Comparison of ENCODE assay signal across 1 cellular context in genomic region chr9:92764988-92765936, GRCh38.
TF ChIP-seq lines count a peak whose summit lies in the region.

No MANE protein-coding gene starts in this region.

TF ChIP-seq in HepG2, 621 proteins besides CTCF, POLR2A, EP300 and RAD21 (continued from another document and continues in another):
- TF ChIP-seq, protein P1, sequence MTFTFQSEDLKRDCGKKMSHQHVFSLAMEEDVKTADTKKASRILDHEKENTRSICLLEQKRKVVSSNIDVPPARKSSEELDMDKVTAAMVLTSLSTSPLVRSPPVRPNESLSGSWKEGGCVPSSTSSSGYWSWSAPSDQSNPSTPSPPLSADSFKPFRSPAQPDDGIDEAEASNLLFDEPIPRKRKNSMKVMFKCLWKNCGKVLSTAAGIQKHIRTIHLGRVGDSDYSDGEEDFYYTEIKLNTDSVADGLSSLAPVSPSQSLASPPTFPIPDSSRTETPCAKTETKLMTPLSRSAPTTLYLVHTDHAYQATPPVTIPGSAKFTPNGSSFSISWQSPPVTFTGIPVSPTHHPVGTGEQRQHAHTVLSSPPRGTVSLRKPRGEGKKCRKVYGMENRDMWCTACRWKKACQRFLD (CRISPR knock-in tag; IDR thresholded peaks at IDR 0.05; ENCODE audit: borderline replicate concordance) = 0 out of 2 replicates have a peak, but pooled peaks have one; percentile 45
- no peak for TF ChIP-seq GPN1 (CRISPR knock-in tag; IDR thresholded peaks at IDR 0.05; ENCODE audit: borderline replicate concordance)
- TF ChIP-seq ZNF17 (CRISPR knock-in tag; IDR thresholded peaks at IDR 0.05) = no peak
- TF ChIP-seq MIXL1 (CRISPR knock-in tag; IDR thresholded peaks at IDR 0.05) = no peak
- TF ChIP-seq, protein P2, sequence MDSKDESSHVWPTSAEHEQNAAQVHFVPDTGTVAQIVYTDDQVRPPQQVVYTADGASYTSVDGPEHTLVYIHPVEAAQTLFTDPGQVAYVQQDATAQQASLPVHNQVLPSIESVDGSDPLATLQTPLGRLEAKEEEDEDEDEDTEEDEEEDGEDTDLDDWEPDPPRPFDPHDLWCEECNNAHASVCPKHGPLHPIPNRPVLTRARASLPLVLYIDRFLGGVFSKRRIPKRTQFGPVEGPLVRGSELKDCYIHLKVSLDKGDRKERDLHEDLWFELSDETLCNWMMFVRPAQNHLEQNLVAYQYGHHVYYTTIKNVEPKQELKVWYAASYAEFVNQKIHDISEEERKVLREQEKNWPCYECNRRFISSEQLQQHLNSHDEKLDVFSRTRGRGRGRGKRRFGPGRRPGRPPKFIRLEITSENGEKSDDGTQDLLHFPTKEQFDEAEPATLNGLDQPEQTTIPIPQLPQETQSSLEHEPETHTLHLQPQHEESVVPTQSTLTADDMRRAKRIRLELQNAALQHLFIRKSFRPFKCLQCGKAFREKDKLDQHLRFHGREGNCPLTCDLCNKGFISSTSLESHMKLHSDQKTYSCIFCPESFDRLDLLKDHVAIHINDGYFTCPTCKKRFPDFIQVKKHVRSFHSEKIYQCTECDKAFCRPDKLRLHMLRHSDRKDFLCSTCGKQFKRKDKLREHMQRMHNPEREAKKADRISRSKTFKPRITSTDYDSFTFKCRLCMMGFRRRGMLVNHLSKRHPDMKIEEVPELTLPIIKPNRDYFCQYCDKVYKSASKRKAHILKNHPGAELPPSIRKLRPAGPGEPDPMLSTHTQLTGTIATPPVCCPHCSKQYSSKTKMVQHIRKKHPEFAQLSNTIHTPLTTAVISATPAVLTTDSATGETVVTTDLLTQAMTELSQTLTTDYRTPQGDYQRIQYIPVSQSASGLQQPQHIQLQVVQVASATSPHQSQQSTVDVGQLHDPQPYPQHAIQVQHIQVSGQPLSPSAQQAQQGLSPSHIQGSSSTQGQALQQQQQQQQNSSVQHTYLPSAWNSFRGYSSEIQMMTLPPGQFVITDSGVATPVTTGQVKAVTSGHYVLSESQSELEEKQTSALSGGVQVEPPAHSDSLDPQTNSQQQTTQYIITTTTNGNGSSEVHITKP (CRISPR knock-in tag; IDR thresholded peaks at IDR 0.05; ENCODE audit: low read depth) = peak; percentile 55; the same call in 1 of the 2 replicates
- TF ChIP-seq KLF6 (CRISPR knock-in tag; IDR thresholded peaks at IDR 0.05) = 0 out of 2 replicates have a peak, but pooled peaks have one; percentile 28
- TF ChIP-seq CREM (IDR thresholded peaks at IDR 0.05) = peak; percentile 96
- peak; percentile 60; the same call in 1 of the 2 replicates for TF ChIP-seq CREM (CRISPR knock-in tag; IDR thresholded peaks at IDR 0.05)
- TF ChIP-seq ELF1 (CRISPR knock-in tag; IDR thresholded peaks at IDR 0.05) = peak; percentile 77
- no peak for TF ChIP-seq NR2F6 (IDR thresholded peaks at IDR 0.05)
- no peak for TF ChIP-seq NR2F6 (CRISPR knock-in tag; IDR thresholded peaks at IDR 0.05)
- TF ChIP-seq ZKSCAN8 (CRISPR knock-in tag; IDR thresholded peaks at IDR 0.05; ENCODE audit: borderline replicate concordance) = peak; percentile 39; the same call in 1 of the 2 replicates
- TF ChIP-seq TGIF2 (CRISPR knock-in tag; IDR thresholded peaks at IDR 0.05) = no peak
- TF ChIP-seq LRRFIP1 (CRISPR knock-in tag; conservative IDR thresholded peaks at IDR 0.05) = no peak
- 0 out of 2 replicates have a peak, but pooled peaks have one; percentile 28 for TF ChIP-seq ZBTB20 (CRISPR knock-in tag; IDR thresholded peaks at IDR 0.05; ENCODE audit: borderline replicate concordance, low read depth)
- TF ChIP-seq ERF (CRISPR knock-in tag; IDR thresholded peaks at IDR 0.05) = peak; percentile 40
- TF ChIP-seq TP53 (CRISPR knock-in tag; conservative IDR thresholded peaks at IDR 0.05) = no peak
- TF ChIP-seq ZNF34 (CRISPR knock-in tag; IDR thresholded peaks at IDR 0.05; ENCODE audit: borderline replicate concordance) = no peak
- no peak for TF ChIP-seq HOXA7 (CRISPR knock-in tag; IDR thresholded peaks at IDR 0.05)
- TF ChIP-seq, protein P3, sequence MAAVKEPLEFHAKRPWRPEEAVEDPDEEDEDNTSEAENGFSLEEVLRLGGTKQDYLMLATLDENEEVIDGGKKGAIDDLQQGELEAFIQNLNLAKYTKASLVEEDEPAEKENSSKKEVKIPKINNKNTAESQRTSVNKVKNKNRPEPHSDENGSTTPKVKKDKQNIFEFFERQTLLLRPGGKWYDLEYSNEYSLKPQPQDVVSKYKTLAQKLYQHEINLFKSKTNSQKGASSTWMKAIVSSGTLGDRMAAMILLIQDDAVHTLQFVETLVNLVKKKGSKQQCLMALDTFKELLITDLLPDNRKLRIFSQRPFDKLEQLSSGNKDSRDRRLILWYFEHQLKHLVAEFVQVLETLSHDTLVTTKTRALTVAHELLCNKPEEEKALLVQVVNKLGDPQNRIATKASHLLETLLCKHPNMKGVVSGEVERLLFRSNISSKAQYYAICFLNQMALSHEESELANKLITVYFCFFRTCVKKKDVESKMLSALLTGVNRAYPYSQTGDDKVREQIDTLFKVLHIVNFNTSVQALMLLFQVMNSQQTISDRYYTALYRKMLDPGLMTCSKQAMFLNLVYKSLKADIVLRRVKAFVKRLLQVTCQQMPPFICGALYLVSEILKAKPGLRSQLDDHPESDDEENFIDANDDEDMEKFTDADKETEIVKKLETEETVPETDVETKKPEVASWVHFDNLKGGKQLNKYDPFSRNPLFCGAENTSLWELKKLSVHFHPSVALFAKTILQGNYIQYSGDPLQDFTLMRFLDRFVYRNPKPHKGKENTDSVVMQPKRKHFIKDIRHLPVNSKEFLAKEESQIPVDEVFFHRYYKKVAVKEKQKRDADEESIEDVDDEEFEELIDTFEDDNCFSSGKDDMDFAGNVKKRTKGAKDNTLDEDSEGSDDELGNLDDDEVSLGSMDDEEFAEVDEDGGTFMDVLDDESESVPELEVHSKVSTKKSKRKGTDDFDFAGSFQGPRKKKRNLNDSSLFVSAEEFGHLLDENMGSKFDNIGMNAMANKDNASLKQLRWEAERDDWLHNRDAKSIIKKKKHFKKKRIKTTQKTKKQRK (IDR thresholded peaks at IDR 0.05; ENCODE audit: low read length) = no peak
- TF ChIP-seq ZFP82 (CRISPR knock-in tag; IDR thresholded peaks at IDR 0.05; ENCODE audit: borderline replicate concordance) = 0 out of 2 replicates have a peak, but pooled peaks have one; percentile 36
- no peak for TF ChIP-seq ASH2L (IDR thresholded peaks at IDR 0.05; ENCODE audit: insufficient read length, low read depth, low read length)
- TF ChIP-seq ZFP1 (CRISPR knock-in tag; IDR thresholded peaks at IDR 0.05) = 0 out of 2 replicates have a peak, but pooled peaks have one; percentile 19
- 0 out of 2 replicates have a peak, but pooled peaks have one; percentile 52 for TF ChIP-seq BRD4 (CRISPR knock-in tag; IDR thresholded peaks at IDR 0.05)
- no peak for TF ChIP-seq ZBTB3 (CRISPR knock-in tag; IDR thresholded peaks at IDR 0.05; ENCODE audit: borderline replicate concordance, low read depth)
- no peak; the same call in 1 of the 2 replicates for TF ChIP-seq ZNF275 (CRISPR knock-in tag; IDR thresholded peaks at IDR 0.05; ENCODE audit: borderline replicate concordance)
- no peak; the same call in none of the 2 replicates for TF ChIP-seq HBP1 (CRISPR knock-in tag; IDR thresholded peaks at IDR 0.05; ENCODE audit: low read depth)
- TF ChIP-seq ZNF124 (CRISPR knock-in tag; IDR thresholded peaks at IDR 0.05) = no peak
- TF ChIP-seq MYPOP (CRISPR knock-in tag; IDR thresholded peaks at IDR 0.05) = peak; percentile 82; the same call in 1 of the 2 replicates
- TF ChIP-seq CSRNP2 (CRISPR knock-in tag; conservative IDR thresholded peaks at IDR 0.05; ENCODE audit: low read depth) = 0 out of 2 replicates have a peak, but pooled peaks have one; percentile 61
- TF ChIP-seq, protein P4, sequence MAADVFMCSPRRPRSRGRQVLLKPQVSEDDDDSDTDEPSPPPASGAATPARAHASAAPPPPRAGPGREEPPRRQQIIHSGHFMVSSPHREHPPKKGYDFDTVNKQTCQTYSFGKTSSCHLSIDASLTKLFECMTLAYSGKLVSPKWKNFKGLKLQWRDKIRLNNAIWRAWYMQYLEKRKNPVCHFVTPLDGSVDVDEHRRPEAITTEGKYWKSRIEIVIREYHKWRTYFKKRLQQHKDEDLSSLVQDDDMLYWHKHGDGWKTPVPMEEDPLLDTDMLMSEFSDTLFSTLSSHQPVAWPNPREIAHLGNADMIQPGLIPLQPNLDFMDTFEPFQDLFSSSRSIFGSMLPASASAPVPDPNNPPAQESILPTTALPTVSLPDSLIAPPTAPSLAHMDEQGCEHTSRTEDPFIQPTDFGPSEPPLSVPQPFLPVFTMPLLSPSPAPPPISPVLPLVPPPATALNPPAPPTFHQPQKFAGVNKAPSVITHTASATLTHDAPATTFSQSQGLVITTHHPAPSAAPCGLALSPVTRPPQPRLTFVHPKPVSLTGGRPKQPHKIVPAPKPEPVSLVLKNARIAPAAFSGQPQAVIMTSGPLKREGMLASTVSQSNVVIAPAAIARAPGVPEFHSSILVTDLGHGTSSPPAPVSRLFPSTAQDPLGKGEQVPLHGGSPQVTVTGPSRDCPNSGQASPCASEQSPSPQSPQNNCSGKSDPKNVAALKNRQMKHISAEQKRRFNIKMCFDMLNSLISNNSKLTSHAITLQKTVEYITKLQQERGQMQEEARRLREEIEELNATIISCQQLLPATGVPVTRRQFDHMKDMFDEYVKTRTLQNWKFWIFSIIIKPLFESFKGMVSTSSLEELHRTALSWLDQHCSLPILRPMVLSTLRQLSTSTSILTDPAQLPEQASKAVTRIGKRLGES (CRISPR knock-in tag; IDR thresholded peaks at IDR 0.05; ENCODE audit: borderline replicate concordance) = no peak
- TF ChIP-seq KDM5A (IDR thresholded peaks at IDR 0.05; ENCODE audit: borderline replicate concordance, low read length) = peak; percentile 26; the same call in 1 of the 2 replicates
- peak; percentile 92; the same call in 1 of the 2 replicates for TF ChIP-seq ZNF724P (CRISPR knock-in tag; IDR thresholded peaks at IDR 0.05; ENCODE audit: borderline replicate concordance)
- TF ChIP-seq ATM (IDR thresholded peaks at IDR 0.05; ENCODE audit: borderline replicate concordance) = no peak
- no peak for TF ChIP-seq NFATC3 (CRISPR knock-in tag; IDR thresholded peaks at IDR 0.05)
- no peak; the same call in 1 of the 2 replicates for TF ChIP-seq HNRNPUL1 (IDR thresholded peaks at IDR 0.05; ENCODE audit: low read depth, low read length)
- TF ChIP-seq ZNF772 (CRISPR knock-in tag; IDR thresholded peaks at IDR 0.05) = peak; percentile 68; the same call in 1 of the 2 replicates
- TF ChIP-seq, protein P5, sequence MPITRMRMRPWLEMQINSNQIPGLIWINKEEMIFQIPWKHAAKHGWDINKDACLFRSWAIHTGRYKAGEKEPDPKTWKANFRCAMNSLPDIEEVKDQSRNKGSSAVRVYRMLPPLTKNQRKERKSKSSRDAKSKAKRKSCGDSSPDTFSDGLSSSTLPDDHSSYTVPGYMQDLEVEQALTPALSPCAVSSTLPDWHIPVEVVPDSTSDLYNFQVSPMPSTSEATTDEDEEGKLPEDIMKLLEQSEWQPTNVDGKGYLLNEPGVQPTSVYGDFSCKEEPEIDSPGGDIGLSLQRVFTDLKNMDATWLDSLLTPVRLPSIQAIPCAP (CRISPR knock-in tag; IDR thresholded peaks at IDR 0.05; ENCODE audit: low read depth) = no peak
